Comparison of ENCODE assay signal across 1 cellular context in genomic region chr19:18417250-18418033, GRCh38.
TF ChIP-seq lines count a peak whose summit lies in the region.

No MANE protein-coding gene starts in this region.

TF ChIP-seq in WTC11, 78 proteins besides CTCF, POLR2A, EP300 and RAD21 (continued from another document):
- no peak for TF ChIP-seq ZNF138 (CRISPR knock-in tag; conservative IDR thresholded peaks at IDR 0.05)
- TF ChIP-seq FOXP4 (CRISPR knock-in tag; IDR thresholded peaks at IDR 0.05), result peak; percentile 68; the same call in 1 of the 2 replicates
- TF ChIP-seq SP1 (CRISPR knock-in tag; conservative IDR thresholded peaks at IDR 0.05), result peak; percentile 73; the same call in 1 of the 2 replicates
- TF ChIP-seq ZNF416 (CRISPR knock-in tag; IDR thresholded peaks at IDR 0.05), result no peak
- no peak for TF ChIP-seq MLX (CRISPR knock-in tag; IDR thresholded peaks at IDR 0.05)
- TF ChIP-seq RORB (CRISPR knock-in tag; IDR thresholded peaks at IDR 0.05), result no peak
- no peak for TF ChIP-seq ZNF281 (CRISPR knock-in tag; IDR thresholded peaks at IDR 0.05)
